In the genomic region with DNA sequence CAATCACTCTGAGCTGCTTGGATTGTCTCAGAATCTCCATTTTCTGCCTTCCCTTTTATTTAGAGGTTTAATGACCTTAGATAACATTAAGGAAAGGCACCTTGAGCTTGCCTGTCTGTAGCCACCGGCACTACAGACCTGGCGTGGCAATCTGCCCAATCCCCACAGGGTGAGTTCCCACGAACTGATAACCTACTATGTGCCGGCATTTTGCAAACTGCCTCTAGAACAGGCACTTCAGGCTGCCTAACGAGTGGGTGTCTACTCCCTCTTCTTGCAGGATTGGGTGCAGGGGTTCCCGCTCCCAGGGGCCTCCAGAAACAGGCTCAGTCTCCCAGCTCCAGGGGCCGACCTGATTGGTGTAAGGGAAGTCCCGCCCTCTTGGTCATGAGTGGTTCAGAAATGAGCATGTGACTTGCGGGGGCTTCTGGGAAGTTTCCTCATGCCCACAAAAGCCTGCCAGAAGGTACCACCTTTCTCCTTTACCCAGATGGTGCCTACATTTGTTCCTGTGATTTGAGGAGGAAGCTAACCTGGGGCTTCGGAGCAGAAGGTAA, we compare ENCODE assay signal across 23 cellular contexts.
"Had no signal": no experiment of that assay in that cellular context is flagged by ENCODE, and none has a peak within 500 bp of the region (broad histone marks: within the 10 kb centered on the region; RNA-seq: fewer than 3 reads in every experiment).

No MANE protein-coding gene starts in this region.

- H3K9me3 Mint-ChIP-seq: immature natural killer cell; naive thymus-derived CD8-positive, alpha-beta T cell; nephron progenitor cell; stimulated activated memory B cell treated with anti-CD40 and anti-IgM and Interleukin-4, amounts not matched to agents 10 μg/mL and 1 μg/mL and 100 μg/mL, for 72 hours had no signal

- H3K36me3 ChIP-seq: esophagus squamous epithelium, lower lobe of right lung, ovary, spleen, thoracic aorta, tibial nerve, upper lobe of right lung, uterus had no signal

- H3K4me3 ChIP-seq: coronary artery, esophagus squamous epithelium, lower lobe of right lung, ovary, psoas muscle, skin epidermis, spleen, thoracic aorta, tibial nerve, upper lobe of right lung, uterus had no signal

- H3K27ac ChIP-seq: coronary artery, esophagus squamous epithelium, lower lobe of right lung, ovary, psoas muscle, skin epidermis, spleen, thoracic aorta, tibial nerve, upper lobe of right lung, uterus had no signal

- H3K36me3 Mint-ChIP-seq: immature natural killer cell; stimulated activated memory B cell treated with anti-CD40 and anti-IgM and Interleukin-4, amounts not matched to agents 10 μg/mL and 1 μg/mL and 100 μg/mL, for 72 hours had no signal

- H3K4me3 Mint-ChIP-seq: immature natural killer cell; nephron progenitor cell; stimulated activated memory B cell treated with anti-CD40 and anti-IgM and Interleukin-4, amounts not matched to agents 10 μg/mL and 1 μg/mL and 100 μg/mL, for 72 hours had no signal

- H3K27ac Mint-ChIP-seq: immature natural killer cell; nephron progenitor cell; stimulated activated memory B cell treated with anti-CD40 and anti-IgM and Interleukin-4, amounts not matched to agents 10 μg/mL and 1 μg/mL and 100 μg/mL, for 72 hours had no signal

- H3K27me3 Mint-ChIP-seq: stimulated activated memory B cell treated with anti-CD40 and anti-IgM and Interleukin-4, amounts not matched to agents 10 μg/mL and 1 μg/mL and 100 μg/mL, for 72 hours had no signal

- ATAC-seq: left ventricle myocardium superior; naive thymus-derived CD8-positive, alpha-beta T cell; psoas muscle; right cardiac atrium; stimulated activated memory B cell treated with anti-CD40 and anti-IgM and Interleukin-4, amounts not matched to agents 10 μg/mL and 1 μg/mL and 100 μg/mL, for 72 hours; stimulated activated naive CD8-positive, alpha-beta T cell treated with anti-CD3 and anti-CD28 coated beads, Interleukin-15, Interleukin-2, amounts not matched to agents 100 U/mL and 50 U/mL, for 24 hours; upper lobe of right lung had no signal

- DNase-seq: dermis blood vessel endothelial cell; effector memory CD4-positive, alpha-beta T cell; esophagus squamous epithelium; hypothalamus; immature natural killer cell; left ventricle myocardium superior; lower lobe of right lung; naive thymus-derived CD8-positive, alpha-beta T cell; nephron progenitor cell; occipital lobe; ovary; psoas muscle; spleen; stimulated activated CD4-positive, alpha-beta T cell treated with anti-CD3 and anti-CD28 coated beads, Interleukin-4, amount 100 ng/mL, for 4 hours; stimulated activated naive CD8-positive, alpha-beta T cell treated with anti-CD3 and anti-CD28 coated beads, Interleukin-15, Interleukin-2, amounts not matched to agents 100 U/mL and 50 U/mL, for 24 hours; upper lobe of right lung; uterus had no signal

- H3K4me1 ChIP-seq: psoas muscle had no signal

- H3K27me3 ChIP-seq: esophagus squamous epithelium, ovary, spleen, tibial nerve, upper lobe of right lung, uterus had no signal
